16 cellular contexts compared by ENCODE assay signal in the genomic region with DNA sequence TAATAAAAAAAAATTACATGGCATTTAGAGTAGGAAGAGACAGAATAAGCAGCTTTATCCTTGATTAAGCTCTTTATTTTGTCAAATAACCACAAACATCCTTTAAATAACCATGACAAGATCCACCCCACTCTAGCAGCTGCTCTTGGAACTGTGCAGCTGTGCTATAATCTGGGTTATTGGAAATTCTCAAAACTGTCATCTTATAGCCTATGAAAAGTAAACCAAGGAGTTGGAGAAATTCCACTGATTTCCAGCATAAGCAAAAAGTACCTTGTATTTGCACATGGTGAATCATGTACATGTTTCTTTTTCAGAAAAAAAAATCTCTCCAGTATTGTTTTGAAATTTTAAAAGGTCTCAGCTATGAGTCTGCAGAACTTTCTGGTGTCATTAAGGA.
DNase-seq lines count a peak whose midpoint lies in the region; ATAC-seq and TF ChIP-seq lines count a peak whose summit lies in the region.
"Had no signal": no experiment of that assay in that cellular context is flagged by ENCODE, and none has a peak within 500 bp of the region (broad histone marks: within the 10 kb centered on the region; RNA-seq: fewer than 3 reads in every experiment).

No MANE protein-coding gene starts in this region.

- H4K91ac ChIP-seq in IMR-90 (ENCODE audit: insufficient read depth, low read depth, low read length): no peak overlapping the region

- peak; percentile 88 for DNase-seq in IMR-90
- DNase-seq in adipocyte (ENCODE audit: low read depth): peak; percentile 43
- peak; percentile 53 for DNase-seq in fibroblast of gingiva (ENCODE audit: low read depth)
- peak; percentile 14 for DNase-seq in non-pigmented ciliary epithelial cell (ENCODE audit: low read depth)
- no peak for DNase-seq in NCI-H526 (lab: John Stamatoyannopoulos, UW)
- DNase-seq in activated gamma-delta T cell treated with Interleukin-2 at 50 U/mL for 16 hours: no peak
- no peak for DNase-seq in RWPE1 (ENCODE audit: low spot score)
- DNase-seq: KBM-7, MG63, NCI-H1105, NCI-H187 treated with DMSO at 0.1 percent for 48 hours, NCI-H446 treated with DMSO at 0.1 percent for 48 hours, NCI-H774, RPMI8226 had no signal

- H2AK9ac ChIP-seq in IMR-90 (replicated peaks; ENCODE audit: low read depth, low read length, poor library complexity): no peak overlapping the region

- H3K27ac ChIP-seq in IMR-90 (ENCODE audit: insufficient read depth, low read length) (no peak overlapping the region), RWPE1 (no peak overlapping the region)
- H3K27ac ChIP-seq: BLaER1 had no signal

- no peak overlapping the region for H2BK20ac ChIP-seq in IMR-90 (ENCODE audit: low read depth, low read length)

- POLR2A ChIA-PET in IMR-90 (lab: Charles Lee; ENCODE audit: unreplicated experiment) (no interaction called here), RWPE1 (lab: Yijun Ruan, JAX; ENCODE audit: low non-redundant PET) (no interaction called here)

- no peak overlapping the region for H3K14ac ChIP-seq in IMR-90 (replicated peaks; ENCODE audit: low read depth, low read length)

- no peak overlapping the region for H2BK5ac ChIP-seq in IMR-90 (ENCODE audit: low read depth, low read length, poor library complexity, severe bottlenecking)

- no peak overlapping the region for H3K23ac ChIP-seq in IMR-90 (ENCODE audit: low read depth, low read length)

- H3K56ac ChIP-seq in IMR-90 (ENCODE audit: extremely low read depth, insufficient read depth, low read length): no peak overlapping the region

- no peaks in the 10 kb centered on the region for H3K9me1 ChIP-seq in IMR-90 (ENCODE audit: insufficient read depth, low read length)

- H2AFZ ChIP-seq in IMR-90 (replicated peaks; ENCODE audit: low read length, poor library complexity): no peak overlapping the region

- no peak for TF ChIP-seq CTCF in IMR-90 (conservative IDR thresholded peaks at IDR 0.05; ENCODE audit: low read depth, low read length)
- no peak for TF ChIP-seq CTCF in RWPE1 (conservative IDR thresholded peaks at IDR 0.05; ENCODE audit: low read depth)

- no peak overlapping the region for H2BK120ac ChIP-seq in IMR-90 (ENCODE audit: low read depth, low read length)

- H3K9ac ChIP-seq in IMR-90 (ENCODE audit: low read depth, low read length) (no peak overlapping the region), adipocyte (ENCODE audit: low read length) (no peak overlapping the region)
- H3K9ac ChIP-seq: BLaER1 had no signal

- intact Hi-C loops in IMR-90 (cut with micrococcal nuclease): no loop called here

- no peak overlapping the region for H3K4ac ChIP-seq in IMR-90 (ENCODE audit: low read depth, low read length)

- no peak for TF ChIP-seq RAD21 in IMR-90 (IDR thresholded peaks at IDR 0.05; ENCODE audit: low read length)

- H3K18ac ChIP-seq in IMR-90 (ENCODE audit: low read depth, low read length): no peak overlapping the region

- no peak overlapping the region for H2AK5ac ChIP-seq in IMR-90 (ENCODE audit: low read depth, low read length)

- H3K4me1 ChIP-seq in IMR-90 (ENCODE audit: control insufficient read depth, insufficient read depth, low read length) (peaks cover 4% of the 10 kb centered on the region), adipocyte (ENCODE audit: control insufficient read depth, insufficient read depth, low read length) (peaks cover 6% of the 10 kb centered on the region)

- H3K36me3 ChIP-seq in IMR-90 (ENCODE audit: control insufficient read depth, insufficient read depth, low read length) (no peaks in the 10 kb centered on the region), adipocyte (ENCODE audit: control insufficient read depth, insufficient read depth, low read length, severe bottlenecking) (no peaks in the 10 kb centered on the region)
- H3K36me3 ChIP-seq: BLaER1, MG63 had no signal

- H4K5ac ChIP-seq in IMR-90 (ENCODE audit: low read depth, low read length): no peak overlapping the region

- CTCF ChIA-PET in IMR-90 (lab: Yijun Ruan, JAX) (interaction anchor here (0.7 to 1.1 kb wide), 6 partner anchors 12 to 264 kb away, joined by 3 to 5 read pairs (median 3); partner anchors contain the start of gene ABI3BP), RWPE1 (lab: Yijun Ruan, JAX) (interaction anchor here (0.7 to 1.0 kb wide), 2 partner anchors 10 to 562 kb away, joined by 3 to 5 read pairs; no protein-coding TSS in a partner anchor)

- H2BK15ac ChIP-seq in IMR-90 (ENCODE audit: low read depth, low read length): no peak overlapping the region

- no peaks in the 10 kb centered on the region for H3K79me1 ChIP-seq in IMR-90 (ENCODE audit: low read depth in 1 of 2, low read length in 2 of 2)

- H3K9me3 ChIP-seq in IMR-90 (ENCODE audit: control insufficient read depth, insufficient read depth, low read length): no peaks in the 10 kb centered on the region
- no peaks in the 10 kb centered on the region for H3K9me3 ChIP-seq in adipocyte (ENCODE audit: control insufficient read depth, low read length)
- H3K9me3 ChIP-seq: BLaER1, MG63 had no signal

- dilution Hi-C loops in IMR-90 (cut with HindIII; ENCODE audit: low sequenced_read_pairs, unreplicated experiment): no loop called here

- ATAC-seq in IMR-90 (ENCODE audit: low read depth) (peak; percentile 82), GM21447 (IDR thresholded peaks at IDR 0.05; ENCODE audit: unreplicated experiment) (no peak)

- H3K27me3 ChIP-seq in IMR-90 (ENCODE audit: control insufficient read depth, insufficient read depth, low read length) (no peaks in the 10 kb centered on the region), adipocyte (replicated peaks; ENCODE audit: control insufficient read depth, insufficient read depth, low read length) (no peaks in the 10 kb centered on the region)
- H3K27me3 ChIP-seq: BLaER1, MG63 had no signal

- no peak overlapping the region for H3K4me2 ChIP-seq in IMR-90 (ENCODE audit: low read depth, low read length)
- H3K4me2 ChIP-seq: BLaER1 had no signal

- in situ Hi-C loops in IMR-90 (cut with MboI; ENCODE audit: low sequenced_read_pairs): no loop called here

- no peak overlapping the region for H3K4me3 ChIP-seq in IMR-90 (ENCODE audit: insufficient read depth, low read depth, low read length)
- H3K4me3 ChIP-seq in adipocyte (ENCODE audit: low read length): no peak overlapping the region
- H3K4me3 ChIP-seq: BLaER1, MG63 had no signal

- TF ChIP-seq POLR2A in IMR-90 (IDR thresholded peaks at IDR 0.05; ENCODE audit: low read depth, low read length): no peak

- no peaks in the 10 kb centered on the region for H4K20me1 ChIP-seq in IMR-90 (ENCODE audit: insufficient read depth, low read length)
- H4K20me1 ChIP-seq: BLaER1 had no signal

- no peak overlapping the region for H4K8ac ChIP-seq in IMR-90 (ENCODE audit: low read depth in 2 of 2, low read length in 2 of 2)

- no TSS peak for BruUV-seq in IMR-90 (replicated peaks; lab: Mats Ljungman, UMichigan)

TF ChIP-seq in IMR-90, 13 proteins besides CTCF, POLR2A, EP300 and RAD21:
- TF ChIP-seq NFE2L2 (IDR thresholded peaks at IDR 0.05; ENCODE audit: low read depth, low read length) (no peak), MAZ (IDR thresholded peaks at IDR 0.05; ENCODE audit: borderline replicate concordance, low read depth, low read length) (no peak), CEBPB (IDR thresholded peaks at IDR 0.05; ENCODE audit: low read depth, low read length) (no peak), RFX5 (IDR thresholded peaks at IDR 0.05; ENCODE audit: low read depth, low read length) (no peak), MAFK (IDR thresholded peaks at IDR 0.05; ENCODE audit: low read depth, low read length) (no peak), FOS (IDR thresholded peaks at IDR 0.05; ENCODE audit: low read depth, low read length) (no peak), CHD1 (IDR thresholded peaks at IDR 0.05; ENCODE audit: low read depth, low read length) (no peak), MXI1 (IDR thresholded peaks at IDR 0.05; ENCODE audit: borderline replicate concordance, low read depth, low read length) (no peak), BHLHE40 (IDR thresholded peaks at IDR 0.05; ENCODE audit: low read depth, low read length) (no peak), SMC3 (IDR thresholded peaks at IDR 0.05; ENCODE audit: low read depth, low read length) (no peak), RCOR1 (IDR thresholded peaks at IDR 0.05; ENCODE audit: insufficient replicate concordance, low read length) (no peak)
- TF ChIP-seq, protein P1, sequence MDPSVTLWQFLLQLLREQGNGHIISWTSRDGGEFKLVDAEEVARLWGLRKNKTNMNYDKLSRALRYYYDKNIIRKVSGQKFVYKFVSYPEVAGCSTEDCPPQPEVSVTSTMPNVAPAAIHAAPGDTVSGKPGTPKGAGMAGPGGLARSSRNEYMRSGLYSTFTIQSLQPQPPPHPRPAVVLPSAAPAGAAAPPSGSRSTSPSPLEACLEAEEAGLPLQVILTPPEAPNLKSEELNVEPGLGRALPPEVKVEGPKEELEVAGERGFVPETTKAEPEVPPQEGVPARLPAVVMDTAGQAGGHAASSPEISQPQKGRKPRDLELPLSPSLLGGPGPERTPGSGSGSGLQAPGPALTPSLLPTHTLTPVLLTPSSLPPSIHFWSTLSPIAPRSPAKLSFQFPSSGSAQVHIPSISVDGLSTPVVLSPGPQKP (IDR thresholded peaks at IDR 0.05; ENCODE audit: borderline replicate concordance, low read depth, low read length): no peak
- TF ChIP-seq, protein P2, sequence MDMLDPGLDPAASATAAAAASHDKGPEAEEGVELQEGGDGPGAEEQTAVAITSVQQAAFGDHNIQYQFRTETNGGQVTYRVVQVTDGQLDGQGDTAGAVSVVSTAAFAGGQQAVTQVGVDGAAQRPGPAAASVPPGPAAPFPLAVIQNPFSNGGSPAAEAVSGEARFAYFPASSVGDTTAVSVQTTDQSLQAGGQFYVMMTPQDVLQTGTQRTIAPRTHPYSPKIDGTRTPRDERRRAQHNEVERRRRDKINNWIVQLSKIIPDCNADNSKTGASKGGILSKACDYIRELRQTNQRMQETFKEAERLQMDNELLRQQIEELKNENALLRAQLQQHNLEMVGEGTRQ (IDR thresholded peaks at IDR 0.05; ENCODE audit: low read depth, low read length): no peak

Comparison
In these comparisons a context has a peak if more than half of its experiments do, and no peak if none do; other contexts are left out.
1. DNase-seq: peak in IMR-90 (single experiment), adipocyte (single experiment), fibroblast of gingiva (single experiment) and non-pigmented ciliary epithelial cell (single experiment); none in NCI-H526 (0 of 2), activated gamma-delta T cell treated with Interleukin-2 at 50 U/mL for 16 hours (single experiment) and RWPE1 (single experiment).